In genomic region chr9:33793496-33793895, GRCh38 we compare ENCODE assay signal across 1 cellular context. TPM values are rescaled to one million over a fixed set of nuclear protein-coding genes. Genes with fewer than 3 reads are reported as not detected.
"Had no signal": no experiment of that assay in that cellular context is flagged by ENCODE, and none has a peak within 500 bp of the region (broad histone marks: within the 10 kb centered on the region; RNA-seq: fewer than 3 reads in every experiment).

No MANE protein-coding gene starts in this region.

RNA-seq across cellular contexts. Expression of gene PRSS3, which starts 1.9 kb away (rescaled TPM):
- total RNA-seq: endodermal cell had no signal
